13 cellular contexts compared by ENCODE assay signal in the genomic region with DNA sequence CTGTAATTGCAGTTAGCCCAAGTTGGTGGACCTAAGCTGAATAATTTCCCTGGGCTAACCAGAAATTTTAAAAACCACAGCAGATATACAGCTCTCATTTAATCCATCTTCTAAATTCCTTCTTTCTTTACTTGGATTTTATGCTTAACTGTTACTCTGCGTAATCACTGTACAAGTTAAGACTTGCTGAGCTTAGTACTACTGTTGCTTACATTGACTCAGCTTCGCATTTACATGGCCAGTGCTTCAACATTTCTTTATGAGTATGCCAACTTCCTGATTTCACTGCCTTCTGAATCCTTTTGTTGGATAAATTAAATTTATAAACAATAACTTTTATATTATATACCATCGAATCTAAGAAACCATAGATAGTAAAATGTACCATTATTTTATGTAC.
"Had no signal": no experiment of that assay in that cellular context is flagged by ENCODE, and none has a peak within 500 bp of the region (broad histone marks: within the 10 kb centered on the region; RNA-seq: fewer than 3 reads in every experiment).

No MANE protein-coding gene starts in this region.

- ATAC-seq: activated naive CD4-positive, alpha-beta T cell treated with anti-CD3 and anti-CD28 coated beads, Interleukin-2, amount 50 U/mL, for 72 hours had no signal

- H3K27me3 ChIP-seq: thyroid gland had no signal

- H3K36me3 ChIP-seq: thyroid gland had no signal

- H3K4me3 ChIP-seq: coronary artery, lung, thyroid gland had no signal

- H3K27ac ChIP-seq: coronary artery, thyroid gland had no signal

- H3K4me1 ChIP-seq: thyroid gland had no signal

- DNase-seq: activated CD4-positive, alpha-beta memory T cell treated with anti-CD3 and anti-CD28 coated beads, Interleukin-2, amount 10 ng/mL, durations not matched to agents 7 days and 5 days; activated CD4-positive, alpha-beta T cell treated with anti-CD3 and anti-CD28 coated beads for 36 hours; activated effector memory CD4-positive, alpha-beta T cell treated with anti-CD3 and anti-CD28 coated beads, Interleukin-2, amount 50 U/mL, for 16 hours; activated T-cell treated with anti-CD3 and anti-CD28 coated beads, Interleukin-2, amount 50 U/mL, for 48 hours; amniotic stem cell; central memory CD4-positive, alpha-beta T cell; effector CD4-positive, alpha-beta T cell; retina; T1000; thyroid gland had no signal

- H3K9me3 ChIP-seq: thyroid gland had no signal
